ENCODE assay signal across 26 cellular contexts in genomic region chr19:33736158-33736557, GRCh38.
"Had no signal": no experiment of that assay in that cellular context is flagged by ENCODE, and none has a peak within 500 bp of the region (broad histone marks: within the 10 kb centered on the region; RNA-seq: fewer than 3 reads in every experiment).

No MANE protein-coding gene starts in this region.

- H3K4me2 ChIP-seq: PC-9 had no signal

- H3K27me3 ChIP-seq: adrenal gland, body of pancreas had no signal

- H2AFZ ChIP-seq: PC-9 had no signal

- H3K4me3 ChIP-seq: adrenal gland, body of pancreas, breast epithelium, MG63, PC-9 had no signal

- H3K36me3 ChIP-seq: adrenal gland, breast epithelium, MG63 had no signal

- H3K9me3 ChIP-seq: adrenal gland, body of pancreas, breast epithelium, MG63 had no signal

- H3K27ac ChIP-seq: adrenal gland, body of pancreas, breast epithelium, PC-9, RWPE1 had no signal

- DNase-seq: activated CD4-positive, alpha-beta T cell treated with anti-CD3 and anti-CD28 coated beads for 36 hours; activated CD4-positive, alpha-beta T cell treated with anti-CD3 and anti-CD28 coated beads, Interleukin-2, amount 10 ng/mL, durations not matched to agents 7 days and 5 days; activated CD4-positive, alpha-beta T cell treated with anti-CD3 and anti-CD28 coated beads, Interleukin-2, amount 50 U/mL, for 48 hours; activated CD8-positive, alpha-beta T cell treated with anti-CD3 and anti-CD28 coated beads, Interleukin-2, amount 10 ng/mL, durations not matched to agents 7 days and 5 days; activated gamma-delta T cell treated with Interleukin-2 at 50 U/mL for 16 hours; activated naive CD4-positive, alpha-beta T cell treated with anti-CD3 and anti-CD28 coated beads for 36 hours; activated T-cell treated with anti-CD3 and anti-CD28 coated beads for 4 hours; activated T-cell treated with anti-CD3 and anti-CD28 coated beads, Interleukin-2, amount 50 U/mL, for 4 hours; adrenal gland; body of pancreas; Kasumi-1; KG1; MG63; NCI-H1048; NCI-H146; NCI-H187 treated with DMSO at 0.1 percent for 48 hours; NCI-H2081; NCI-H345; NCI-H524 treated with DMSO at 0.1 percent for 48 hours; PC-9; SW 1271; T-helper 1 cell; T-helper 2 cell; T1000 had no signal

- H3K4me1 ChIP-seq: adrenal gland, body of pancreas, breast epithelium had no signal
